ENCODE assay signal across 17 cellular contexts in the genomic region with DNA sequence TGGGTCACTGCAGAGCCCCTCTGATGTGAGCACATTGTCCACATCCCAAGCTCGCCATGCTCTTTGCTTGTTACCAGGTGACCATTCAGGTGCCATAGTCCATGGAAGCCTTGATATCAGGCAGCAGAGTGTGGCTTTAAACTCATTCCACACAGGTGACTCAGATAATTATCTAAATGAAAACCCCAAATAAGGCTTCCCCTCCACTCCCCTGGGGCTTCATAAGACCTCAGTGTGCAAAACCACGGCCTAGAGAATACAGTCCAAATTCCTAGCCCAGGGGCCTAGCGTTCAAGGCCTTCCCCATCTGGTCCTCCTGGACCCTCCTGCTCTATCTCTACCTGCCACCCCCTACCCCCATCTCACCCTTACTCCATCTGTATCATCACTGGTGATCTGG.
A peak's percentile ranks its signal among the peaks of the same experiment; 100 is the strongest.
DNase-seq lines count a peak whose midpoint lies in the region; TF ChIP-seq lines count a peak whose summit lies in the region.
"Had no signal": no experiment of that assay in that cellular context is flagged by ENCODE, and none has a peak within 500 bp of the region (broad histone marks: within the 10 kb centered on the region; RNA-seq: fewer than 3 reads in every experiment).

No MANE protein-coding gene starts in this region.

- H3K36me3 ChIP-seq in adipocyte (ENCODE audit: control insufficient read depth, insufficient read depth, low read length, severe bottlenecking) (peaks cover 64% of the 10 kb centered on the region), BE2C (no peaks in the 10 kb centered on the region)
- H3K36me3 ChIP-seq: HAP-1 had no signal

- H3K4me1 ChIP-seq in adipocyte (ENCODE audit: control insufficient read depth, insufficient read depth, low read length) (peaks cover 31% of the 10 kb centered on the region), BE2C (no peaks in the 10 kb centered on the region)
- H3K4me1 ChIP-seq: body of pancreas, HAP-1, transverse colon had no signal

- H3K9ac ChIP-seq in adipocyte (ENCODE audit: low read length), result no peak overlapping the region

- H3K9me3 ChIP-seq in adipocyte (ENCODE audit: control insufficient read depth, low read length), result no peaks in the 10 kb centered on the region
- no peaks in the 10 kb centered on the region for H3K9me3 ChIP-seq in BE2C
- H3K9me3 ChIP-seq: body of pancreas, HAP-1, transverse colon had no signal

- TF ChIP-seq CTCF in BE2C (IDR thresholded peaks at IDR 0.05; ENCODE audit: low read depth, low read length), result no peak

- H3K4me3 ChIP-seq in adipocyte (ENCODE audit: low read length) (no peak overlapping the region), BE2C (ENCODE audit: low read depth, low read length) (no peak overlapping the region)
- H3K4me3 ChIP-seq: body of pancreas, HAP-1, transverse colon had no signal

- H3K27me3 ChIP-seq in adipocyte (replicated peaks; ENCODE audit: control insufficient read depth, insufficient read depth, low read length) (no peaks in the 10 kb centered on the region), BE2C (no peaks in the 10 kb centered on the region)
- H3K27me3 ChIP-seq: body of pancreas, transverse colon had no signal

- DNase-seq in AG20443 (ENCODE audit: low spot score) (peak; percentile 42), HT1080 (ENCODE audit: low read depth) (peak; percentile 39), adipocyte (ENCODE audit: low read depth) (peak; percentile 14), glomerular visceral epithelial cell (ENCODE audit: extremely low spot score) (peak; percentile 28), NCI-H446 treated with DMSO at 0.1 percent for 48 hours (lab: John Stamatoyannopoulos, UW) (no peak), NCI-H1417 (lab: John Stamatoyannopoulos, UW) (no peak), BE2C (no peak), HK-2 (ENCODE audit: unreplicated experiment) (no peak)
- DNase-seq: DMS53; foreskin melanocyte; NCI-H1694; NCI-H446; retina; stimulated activated CD4-positive, alpha-beta T cell treated with anti-CD3 and anti-CD28 coated beads, Interleukin-15, amount 100 ng/mL, for 24 hours had no signal

Comparison
In these comparisons a context has a peak if more than half of its experiments do, and no peak if none do; other contexts are left out.
1. DNase-seq: peak in AG20443 (single experiment), HT1080 (single experiment), adipocyte (single experiment) and glomerular visceral epithelial cell (single experiment); none in NCI-H446 treated with DMSO at 0.1 percent for 48 hours (single experiment), NCI-H1417 (0 of 3), BE2C (single experiment) and HK-2 (single experiment).